8 cellular contexts compared by ENCODE assay signal in the genomic region with DNA sequence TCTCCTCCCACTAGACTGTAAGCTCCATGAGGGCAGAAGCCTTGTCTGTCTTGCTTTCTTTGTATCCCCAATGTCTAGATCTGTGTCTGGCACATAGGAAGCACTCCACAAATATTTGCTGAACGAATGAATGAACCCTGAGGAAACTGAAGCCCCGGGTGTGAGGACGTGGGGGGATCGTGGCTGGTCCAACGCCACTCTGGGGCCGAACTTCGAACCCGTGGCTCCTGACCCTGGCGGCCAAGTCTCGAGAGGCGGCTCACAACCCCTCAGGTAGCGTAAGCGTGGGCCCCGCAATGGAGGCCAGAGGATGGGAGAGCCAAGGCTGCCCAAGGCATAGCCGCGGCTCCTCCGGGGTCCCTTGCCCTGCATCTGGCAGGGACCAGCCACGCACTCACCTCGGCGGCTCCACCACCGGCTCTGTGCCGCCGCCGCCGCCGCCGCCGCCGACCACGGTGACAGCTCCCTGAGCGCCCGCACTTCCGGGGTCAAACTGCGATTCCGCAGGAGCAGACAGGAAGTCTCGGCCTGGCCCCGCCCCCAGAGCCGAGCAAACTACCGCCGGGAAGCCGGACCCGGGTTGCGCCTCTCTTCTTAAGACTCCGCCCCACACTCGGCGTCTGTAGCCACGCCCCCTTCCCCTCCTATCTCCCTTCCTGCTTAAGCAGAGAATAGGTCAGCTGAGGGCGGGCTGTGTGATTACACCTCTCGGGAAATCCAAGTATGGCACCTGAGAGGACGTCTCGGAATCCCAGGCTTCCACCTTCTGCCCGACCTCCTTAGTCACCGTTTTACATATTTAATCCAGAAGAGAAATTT. TPM values are rescaled to one million over a fixed set of nuclear protein-coding genes. Genes with fewer than 3 reads are reported as not detected.
DNase-seq lines count a peak whose midpoint lies in the region; ATAC-seq and TF ChIP-seq lines count a peak whose summit lies in the region.

A gene with protein sequence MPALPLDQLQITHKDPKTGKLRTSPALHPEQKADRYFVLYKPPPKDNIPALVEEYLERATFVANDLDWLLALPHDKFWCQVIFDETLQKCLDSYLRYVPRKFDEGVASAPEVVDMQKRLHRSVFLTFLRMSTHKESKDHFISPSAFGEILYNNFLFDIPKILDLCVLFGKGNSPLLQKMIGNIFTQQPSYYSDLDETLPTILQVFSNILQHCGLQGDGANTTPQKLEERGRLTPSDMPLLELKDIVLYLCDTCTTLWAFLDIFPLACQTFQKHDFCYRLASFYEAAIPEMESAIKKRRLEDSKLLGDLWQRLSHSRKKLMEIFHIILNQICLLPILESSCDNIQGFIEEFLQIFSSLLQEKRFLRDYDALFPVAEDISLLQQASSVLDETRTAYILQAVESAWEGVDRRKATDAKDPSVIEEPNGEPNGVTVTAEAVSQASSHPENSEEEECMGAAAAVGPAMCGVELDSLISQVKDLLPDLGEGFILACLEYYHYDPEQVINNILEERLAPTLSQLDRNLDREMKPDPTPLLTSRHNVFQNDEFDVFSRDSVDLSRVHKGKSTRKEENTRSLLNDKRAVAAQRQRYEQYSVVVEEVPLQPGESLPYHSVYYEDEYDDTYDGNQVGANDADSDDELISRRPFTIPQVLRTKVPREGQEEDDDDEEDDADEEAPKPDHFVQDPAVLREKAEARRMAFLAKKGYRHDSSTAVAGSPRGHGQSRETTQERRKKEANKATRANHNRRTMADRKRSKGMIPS (minus strand): TSS at position 495 of the 819 bp plus-strand sequence. CDS start 5,949 bp downstream, outside the sequence.

- H3K9me3 ChIP-seq in T-helper 17 cell (ENCODE audit: control insufficient read depth, low read length, poor library complexity, severe bottlenecking) (no peaks in the 10 kb centered on the region), left ventricle myocardium inferior (replicated peaks) (no peaks in the 10 kb centered on the region)

- H3K27me3 ChIP-seq in left ventricle myocardium inferior (ENCODE audit: low read depth) = no peaks in the 10 kb centered on the region

- H3K27me3 Mint-ChIP-seq in T-helper 17 cell = no peaks in the 10 kb centered on the region
- H3K27me3 Mint-ChIP-seq in progenitor cell of endocrine pancreas = no peaks in the 10 kb centered on the region

- H3K36me3 Mint-ChIP-seq in T-helper 17 cell (ENCODE audit: low read depth) (peaks cover 2% of the 10 kb centered on the region), progenitor cell of endocrine pancreas (ENCODE audit: insufficient read depth) (peaks cover 3% of the 10 kb centered on the region)

- intact Hi-C loops in left ventricle myocardium inferior (cut with micrococcal nuclease) = no loop called here

- ATAC-seq in HG02885 (IDR thresholded peaks at IDR 0.05; ENCODE audit: poor library complexity, unreplicated experiment) (peak; percentile 98), T-helper 17 cell (peak; percentile 99)

- H3K4me1 ChIP-seq in left ventricle myocardium inferior = peaks cover 49% of the 10 kb centered on the region

- DNase-seq in NCI-H1694 treated with DMSO at 0.1 percent for 48 hours (lab: John Stamatoyannopoulos, UW) (peak; percentile 94), T-helper 17 cell (peak; percentile 95 to 99 (median 98)), left ventricle myocardium inferior (peak; percentile 100), progenitor cell of endocrine pancreas (ENCODE audit: low spot score, unreplicated experiment) (peak; percentile 96), ureter (ENCODE audit: low spot score) (peak; percentile 99)

- no peaks in the 10 kb centered on the region for H3K9me3 Mint-ChIP-seq in progenitor cell of endocrine pancreas (ENCODE audit: low read depth)

- H3K4me3 Mint-ChIP-seq in T-helper 17 cell (peak within 1 kb of the TSS; percentile 94), progenitor cell of endocrine pancreas (ENCODE audit: low read depth) (peak within 1 kb of the TSS; percentile 94)

- peaks cover 16% of the 10 kb centered on the region for H3K36me3 ChIP-seq in left ventricle myocardium inferior

- TF ChIP-seq CTCF in left ventricle myocardium inferior (IDR thresholded peaks at IDR 0.05; ENCODE audit: borderline replicate concordance) (peak; percentile 38), progenitor cell of endocrine pancreas (IDR thresholded peaks at IDR 0.05; ENCODE audit: unreplicated experiment) (no peak)

- peak; percentile 87 for TF ChIP-seq POLR2A in GM15510 (IDR thresholded peaks at IDR 0.05; ENCODE audit: borderline replicate concordance, extremely low read depth, insufficient read length)

- H3K4me1 Mint-ChIP-seq in T-helper 17 cell = peaks cover 31% of the 10 kb centered on the region
- peaks cover 12% of the 10 kb centered on the region for H3K4me1 Mint-ChIP-seq in progenitor cell of endocrine pancreas (ENCODE audit: low read depth)

- peak within 1 kb of the TSS; percentile 94 for H3K27ac Mint-ChIP-seq in T-helper 17 cell
- peak within 1 kb of the TSS; percentile 92 for H3K27ac Mint-ChIP-seq in progenitor cell of endocrine pancreas

- H3K4me3 ChIP-seq in left ventricle myocardium inferior = peak within 1 kb of the TSS; percentile 78

- H3K27ac ChIP-seq in angular gyrus (ENCODE audit: low read depth, low read length) (peak within 1 kb of the TSS; percentile 82), left ventricle myocardium inferior (replicated peaks) (peak within 1 kb of the TSS; percentile 84)

RNA-seq across cellular contexts. Expression of the gene that starts here (rescaled TPM):
- total RNA-seq in T-helper 17 cell = 10 to 100 TPM; 65.9 to 79.8 TPM
- total RNA-seq in left ventricle myocardium inferior = 34.7 TPM
- 56.1 and 60.6 TPM in 2 replicates for total RNA-seq in progenitor cell of endocrine pancreas
- 147 TPM for total RNA-seq in ureter

Comparison
In these comparisons a context has a peak if more than half of its experiments do, and no peak if none do; other contexts are left out.
1. Peak in every context shown above with its lines: DNase-seq, ATAC-seq, H3K4me3 ChIP-seq and H3K27ac ChIP-seq.